ENCODE assay signal across 15 cellular contexts in the genomic region with DNA sequence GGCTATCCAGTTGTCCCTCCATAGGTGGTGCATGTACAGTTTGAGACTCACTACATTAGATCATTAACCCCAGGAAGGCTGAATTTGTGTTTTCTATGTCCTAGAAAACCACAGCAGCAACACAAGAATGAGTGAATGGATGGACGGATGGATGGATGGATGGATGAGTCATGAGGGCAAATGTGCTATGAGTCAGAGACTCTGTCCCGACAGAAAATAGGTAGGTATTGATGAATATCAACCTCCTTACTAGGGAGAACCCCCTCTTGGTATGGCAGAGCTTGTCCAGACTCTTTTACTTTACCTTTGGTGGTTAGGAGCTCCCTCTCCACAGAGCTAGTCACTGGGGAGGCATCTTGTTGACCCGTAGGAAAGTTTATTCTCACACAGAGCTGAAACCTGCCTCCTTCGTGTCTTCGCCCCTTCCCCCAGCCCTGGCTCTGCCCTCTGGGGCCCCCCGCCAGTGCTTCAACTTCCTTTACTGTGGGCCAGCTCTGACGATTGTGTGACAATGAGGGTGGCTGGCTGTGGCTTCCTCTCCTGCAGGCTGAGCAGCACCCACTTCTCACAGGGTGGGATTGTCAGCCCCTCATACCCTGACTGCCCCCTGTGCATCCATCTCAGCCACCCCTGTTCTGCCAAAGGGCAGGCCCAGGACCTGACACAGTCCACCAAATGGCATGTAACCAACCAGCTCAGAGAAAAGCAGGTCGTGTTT.
DNase-seq lines count a peak whose midpoint lies in the region; ATAC-seq and TF ChIP-seq lines count a peak whose summit lies in the region.
"Had no signal": no experiment of that assay in that cellular context is flagged by ENCODE, and none has a peak within 500 bp of the region (broad histone marks: within the 10 kb centered on the region; RNA-seq: fewer than 3 reads in every experiment).

No MANE protein-coding gene starts in this region.

- H3K14ac ChIP-seq in trophoblast cell (ENCODE audit: low read length) = peak overlapping the region; percentile 2

- no peaks in the 10 kb centered on the region for H3K79me2 ChIP-seq in trophoblast cell (ENCODE audit: control insufficient read depth, insufficient read depth, low read length, poor library complexity)
- H3K79me2 ChIP-seq: parathyroid adenoma had no signal

- no peak overlapping the region for H3K9ac ChIP-seq in trophoblast cell (ENCODE audit: low read length)
- H3K9ac ChIP-seq: parathyroid adenoma had no signal

- H3K27ac ChIP-seq in RWPE2 (ENCODE audit: poor library complexity, severe bottlenecking) = no peak overlapping the region
- H3K27ac ChIP-seq in trophoblast cell (ENCODE audit: low read depth, low read length) = peak overlapping the region; percentile 42
- H3K27ac ChIP-seq: parathyroid adenoma had no signal

- H3K9me3 Mint-ChIP-seq in HFFc6 = no peaks in the 10 kb centered on the region
- H3K9me3 Mint-ChIP-seq: activated CD4-positive, alpha-beta T cell treated with anti-CD3 and anti-CD28 coated beads, Interleukin-2, amount 10 ng/mL, durations not matched to agents 24 days and 14 days had no signal

- H3K4me1 ChIP-seq in RWPE2 (ENCODE audit: insufficient read depth, poor library complexity, severe bottlenecking) (peaks cover 3% of the 10 kb centered on the region), trophoblast cell (ENCODE audit: control insufficient read depth in 1 of 2, insufficient read depth in 2 of 2, low read length in 2 of 2) (peaks cover 3 to 4% of the 10 kb centered on the region in 2 experiments)
- H3K4me1 ChIP-seq: BE2C, parathyroid adenoma had no signal

- no peak overlapping the region for H3K18ac ChIP-seq in trophoblast cell (ENCODE audit: low read length)

- peaks cover 16% of the 10 kb centered on the region for H3K4me1 Mint-ChIP-seq in HFFc6 (ENCODE audit: low read depth)

- H3K4me3 ChIP-seq in RWPE2 (ENCODE audit: severe bottlenecking) (no peak overlapping the region), epithelial cell of esophagus (ENCODE audit: low read length) (no peak overlapping the region), trophoblast cell (ENCODE audit: low read depth, low read length) (no peak overlapping the region)

- H2BK120ac ChIP-seq in trophoblast cell (ENCODE audit: insufficient read depth, low read length, poor library complexity) = no peak overlapping the region

- no peak overlapping the region for H2BK12ac ChIP-seq in trophoblast cell (ENCODE audit: low read length)

- H3K9me3 ChIP-seq in RWPE2 (ENCODE audit: severe bottlenecking) (no peaks in the 10 kb centered on the region), trophoblast cell (ENCODE audit: insufficient read depth, low read depth, low read length) (no peaks in the 10 kb centered on the region)
- H3K9me3 ChIP-seq: BE2C had no signal

- no peak overlapping the region for H2AK5ac ChIP-seq in trophoblast cell (ENCODE audit: low read length)

- H3K36me3 Mint-ChIP-seq in HFFc6 (ENCODE audit: low read depth) = no peaks in the 10 kb centered on the region
- H3K36me3 Mint-ChIP-seq: brain had no signal

- H3K27me3 ChIP-seq in RWPE2 (ENCODE audit: insufficient read depth, poor library complexity, severe bottlenecking) (no peaks in the 10 kb centered on the region), trophoblast cell (ENCODE audit: insufficient read depth, low read length) (no peaks in the 10 kb centered on the region)

- H3K79me1 ChIP-seq in trophoblast cell (ENCODE audit: low read length) = no peaks in the 10 kb centered on the region

- H3K36me3 ChIP-seq in RWPE2 (ENCODE audit: low read depth) = no peaks in the 10 kb centered on the region
- no peaks in the 10 kb centered on the region for H3K36me3 ChIP-seq in trophoblast cell (ENCODE audit: control insufficient read depth in 1 of 2, insufficient read depth in 2 of 2, low read length in 2 of 2)
- H3K36me3 ChIP-seq: BE2C had no signal

- H3K4me3 Mint-ChIP-seq in HFFc6 = no peak overlapping the region
- H3K4me3 Mint-ChIP-seq: activated CD4-positive, alpha-beta T cell treated with anti-CD3 and anti-CD28 coated beads, Interleukin-2, amount 10 ng/mL, durations not matched to agents 24 days and 14 days; brain had no signal

- TF ChIP-seq CTCF in RWPE2 (IDR thresholded peaks at IDR 0.05; ENCODE audit: poor library complexity, severe bottlenecking) = no peak
- TF ChIP-seq CTCF in epithelial cell of esophagus (IDR thresholded peaks at IDR 0.05; ENCODE audit: insufficient read depth, low read depth, low read length, missing control alignments) = no peak
- no peak for TF ChIP-seq CTCF in HFFc6 (IDR thresholded peaks at IDR 0.05)

- no peak overlapping the region for H4K12ac ChIP-seq in trophoblast cell (ENCODE audit: low read depth, low read length)

- H2BK5ac ChIP-seq in trophoblast cell (ENCODE audit: low read depth, low read length, poor library complexity) = no peak overlapping the region

- ATAC-seq in RWPE2 (ENCODE audit: low read depth) = peak; percentile 49

- peak; percentile 50 for DNase-seq in ELR (ENCODE audit: low read depth)
- DNase-seq in RWPE2 (ENCODE audit: low spot score) = peak; percentile 34
- peak; percentile 25 for DNase-seq in epithelial cell of esophagus (ENCODE audit: low read depth)
- no peak for DNase-seq in trophoblast cell
- DNase-seq in SHP77 (lab: John Stamatoyannopoulos, UW) = no peak
- DNase-seq in C1 segment of cervical spinal cord (lab: John Stamatoyannopoulos, UW) = no peak
- no peak for DNase-seq in AML-193 (lab: John Stamatoyannopoulos, UW)
- no peak for DNase-seq in HFFc6
- DNase-seq: activated CD4-positive, alpha-beta T cell treated with anti-CD3 and anti-CD28 coated beads, Interleukin-2, amount 10 ng/mL, durations not matched to agents 24 days and 14 days; activated effector memory CD4-positive, alpha-beta T cell treated with anti-CD3 and anti-CD28 coated beads, Interleukin-2, amount 50 U/mL, for 16 hours; BE2C; NCI-H2029; NCI-H526 had no signal

- H4K91ac ChIP-seq in trophoblast cell (ENCODE audit: low read depth, low read length) = peak overlapping the region; percentile 10

- no peak overlapping the region for H4K8ac ChIP-seq in trophoblast cell (ENCODE audit: low read depth, low read length)

- H3K23ac ChIP-seq in trophoblast cell (ENCODE audit: low read length) = no peak overlapping the region

- H3K27ac Mint-ChIP-seq in HFFc6 = no peak overlapping the region
- H3K27ac Mint-ChIP-seq: activated CD4-positive, alpha-beta T cell treated with anti-CD3 and anti-CD28 coated beads, Interleukin-2, amount 10 ng/mL, durations not matched to agents 24 days and 14 days; brain had no signal

- no peak overlapping the region for H3K4ac ChIP-seq in trophoblast cell (ENCODE audit: low read depth, low read length)

- no peak overlapping the region for H3K4me2 ChIP-seq in trophoblast cell (ENCODE audit: low read length)

- no peak overlapping the region for H2AFZ ChIP-seq in trophoblast cell (ENCODE audit: insufficient read depth, low read length, poor library complexity)
- H2AFZ ChIP-seq: parathyroid adenoma had no signal

- WGBS in trophoblast cell (ENCODE audit: extremely low coverage, insufficient coverage, insufficient read length) = no CpG with 5 or more reads among the region's 8 CpGs

- H3K27me3 Mint-ChIP-seq in HFFc6 (ENCODE audit: insufficient read depth) = peaks cover 19% of the 10 kb centered on the region

Comparison
In these comparisons a context has a peak if more than half of its experiments do, and no peak if none do; other contexts are left out.
1. DNase-seq: peak in ELR (single experiment), RWPE2 (single experiment) and epithelial cell of esophagus (single experiment); none in trophoblast cell (0 of 2), SHP77 (0 of 2), C1 segment of cervical spinal cord (0 of 14), AML-193 (0 of 2) and HFFc6 (single experiment).